35 cellular contexts compared by ENCODE assay signal in the genomic region with DNA sequence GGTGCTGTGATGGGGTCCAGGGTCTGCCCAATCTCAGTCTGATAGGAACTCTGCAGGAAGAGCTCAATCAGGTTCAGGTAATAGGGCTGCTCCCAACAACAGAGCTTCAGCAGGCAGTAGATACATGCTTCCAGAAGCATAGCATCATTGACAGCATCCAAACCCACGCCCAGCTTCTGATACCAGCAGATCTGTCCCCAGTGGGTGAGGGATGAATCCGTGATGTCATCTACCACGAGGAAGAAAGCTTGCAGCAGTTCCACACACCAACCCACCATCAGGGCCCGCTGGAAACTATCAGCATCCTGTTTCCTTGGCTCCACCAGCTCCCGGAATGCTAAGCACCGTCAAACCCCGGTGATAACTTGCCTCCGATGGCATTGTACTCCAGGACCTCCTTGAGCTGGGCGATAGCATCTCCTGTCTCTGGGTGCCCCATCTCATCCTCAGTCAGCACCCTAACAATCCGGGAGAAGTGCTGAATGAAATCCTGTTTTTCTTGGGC. TPM values are rescaled to one million over a fixed set of nuclear protein-coding genes. Genes with fewer than 3 reads are reported as not detected.
"Had no signal": no experiment of that assay in that cellular context is flagged by ENCODE, and none has a peak within 500 bp of the region (broad histone marks: within the 10 kb centered on the region; RNA-seq: fewer than 3 reads in every experiment).

No MANE protein-coding gene starts in this region.

- H3K4me3 ChIP-seq: adrenal gland, body of pancreas, cardiac muscle cell, coronary artery, dorsolateral prefrontal cortex had no signal

- H3K27me3 Mint-ChIP-seq: activated B cell treated with CpG ODN at 0.5 μM for 24 hours; activated CD8-positive, alpha-beta T cell treated with anti-CD3 and anti-CD28 coated beads for 36 hours; activated naive CD4-positive, alpha-beta T cell treated with anti-CD3 and anti-CD28 coated beads, Interleukin-2, amount 50 U/mL, for 24 hours; activated naive CD8-positive, alpha-beta T cell treated with anti-CD3 and anti-CD28 coated beads, Interleukin-2, amount 50 U/mL, for 24 hours; dendritic cell treated with granulocyte-macrophage colony-stimulating factor and Interleukin-4, amounts not matched to agents 40 ng/mL and 50 ng/mL, for 4 days had no signal

- H3K4me1 Mint-ChIP-seq: activated B cell treated with CpG ODN at 0.5 μM for 24 hours; activated naive CD4-positive, alpha-beta T cell treated with anti-CD3 and anti-CD28 coated beads, Interleukin-2, amount 50 U/mL, for 24 hours; activated naive CD8-positive, alpha-beta T cell treated with anti-CD3 and anti-CD28 coated beads for 36 hours; activated naive CD8-positive, alpha-beta T cell treated with anti-CD3 and anti-CD28 coated beads, Interleukin-2, amount 50 U/mL, for 24 hours had no signal

- H3K36me3 Mint-ChIP-seq: activated naive CD4-positive, alpha-beta T cell treated with anti-CD3 and anti-CD28 coated beads, Interleukin-2, amount 50 U/mL, for 24 hours; activated naive CD8-positive, alpha-beta T cell treated with anti-CD3 and anti-CD28 coated beads for 36 hours had no signal

- DNase-seq: activated B cell treated with CpG ODN at 0.5 μM for 24 hours; activated CD4-positive, alpha-beta T cell treated with anti-CD3 and anti-CD28 coated beads for 48 hours; activated CD4-positive, alpha-beta T cell treated with anti-CD3 and anti-CD28 coated beads, Interleukin-2, amount 50 U/mL, for 1 hour; activated CD4-positive, alpha-beta T cell treated with anti-CD3 and anti-CD28 coated beads, Interleukin-2, amount 50 U/mL, for 48 hours; activated CD8-positive, alpha-beta T cell treated with anti-CD3 and anti-CD28 coated beads for 36 hours; activated effector memory CD4-positive, alpha-beta T cell treated with anti-CD3 and anti-CD28 coated beads, Interleukin-2, amount 50 U/mL, for 16 hours; activated naive CD4-positive, alpha-beta T cell treated with anti-CD3 and anti-CD28 coated beads for 36 hours; activated naive CD8-positive, alpha-beta T cell treated with anti-CD3 and anti-CD28 coated beads for 36 hours; activated naive CD8-positive, alpha-beta T cell treated with anti-CD3 and anti-CD28 coated beads, Interleukin-2, amount 50 U/mL, for 24 hours; activated T-cell treated with anti-CD3 and anti-CD28 coated beads, Interleukin-2, amount 50 U/mL, for 1 hour; activated T-cell treated with anti-CD3 and anti-CD28 coated beads, Interleukin-2, amount 50 U/mL, for 48 hours; adrenal gland; amygdala; aorta; body of pancreas; central memory CD4-positive, alpha-beta T cell; cerebellar nuclear complex; dorsolateral prefrontal cortex; effector memory CD4-positive, alpha-beta T cell; endodermal cell; foreskin fibroblast; head of caudate nucleus; T-helper 1 cell; T-helper 17 cell; T1000; WERI-Rb-1 had no signal

- ATAC-seq: activated CD4-positive, CD25-positive, alpha-beta regulatory T cell treated with anti-CD3 and anti-CD28 coated beads, Interleukin-2, amount 50 U/mL, for 24 hours; activated CD8-positive, alpha-beta T cell treated with anti-CD3 and anti-CD28 coated beads for 36 hours; activated naive CD8-positive, alpha-beta T cell treated with anti-CD3 and anti-CD28 coated beads, Interleukin-2, amount 50 U/mL, for 24 hours; body of pancreas; esophagus mucosa; T-helper 17 cell had no signal

- H3K36me3 ChIP-seq: adrenal gland, cardiac muscle cell had no signal

- H3K4me3 Mint-ChIP-seq: activated B cell treated with CpG ODN at 0.5 μM for 24 hours; activated CD8-positive, alpha-beta T cell treated with anti-CD3 and anti-CD28 coated beads for 36 hours; activated naive CD4-positive, alpha-beta T cell treated with anti-CD3 and anti-CD28 coated beads for 36 hours; activated naive CD4-positive, alpha-beta T cell treated with anti-CD3 and anti-CD28 coated beads, Interleukin-2, amount 50 U/mL, for 24 hours; activated naive CD8-positive, alpha-beta T cell treated with anti-CD3 and anti-CD28 coated beads for 36 hours; activated naive CD8-positive, alpha-beta T cell treated with anti-CD3 and anti-CD28 coated beads, Interleukin-2, amount 50 U/mL, for 24 hours; activated T-helper 1 cell treated with anti-CD3 and anti-CD28 coated beads, Interleukin-12 subunit alpha, Interleukin-12 subunit beta, Interleukin-2, Interleukin-4 antibody, amounts not matched to agents 30 ng/mL and 10 ng/mL and 1 ng/mL, durations not matched to agents 14 hours and 24 hours and 36 hours; dendritic cell treated with granulocyte-macrophage colony-stimulating factor and Interleukin-4, amounts not matched to agents 40 ng/mL and 50 ng/mL, for 4 days; endodermal cell; T-helper 17 cell; T-helper 2 cell treated with Interferon-gamma antibody and Interleukin-4, amounts not matched to agents 5 μg/mL and 100 μg/mL, for 36 hours had no signal

- H3K27ac ChIP-seq: adrenal gland, body of pancreas, cardiac muscle cell, coronary artery, dorsolateral prefrontal cortex, WERI-Rb-1 had no signal

- H3K9me3 ChIP-seq: adrenal gland, body of pancreas had no signal

- H3K4me1 ChIP-seq: adrenal gland, body of pancreas had no signal

- H3K27ac Mint-ChIP-seq: activated B cell treated with CpG ODN at 0.5 μM for 24 hours; activated CD8-positive, alpha-beta T cell treated with anti-CD3 and anti-CD28 coated beads for 36 hours; activated naive CD4-positive, alpha-beta T cell treated with anti-CD3 and anti-CD28 coated beads for 36 hours; activated naive CD4-positive, alpha-beta T cell treated with anti-CD3 and anti-CD28 coated beads, Interleukin-2, amount 50 U/mL, for 24 hours; activated naive CD8-positive, alpha-beta T cell treated with anti-CD3 and anti-CD28 coated beads for 36 hours; activated naive CD8-positive, alpha-beta T cell treated with anti-CD3 and anti-CD28 coated beads, Interleukin-2, amount 50 U/mL, for 24 hours; activated T-helper 1 cell treated with anti-CD3 and anti-CD28 coated beads, Interleukin-12 subunit alpha, Interleukin-12 subunit beta, Interleukin-2, Interleukin-4 antibody, amounts not matched to agents 30 ng/mL and 10 ng/mL and 1 ng/mL, durations not matched to agents 14 hours and 24 hours and 36 hours; activated T-helper 2 cell treated with anti-CD3 and anti-CD28 coated beads, Interferon-gamma antibody, Interleukin-2, Interleukin-4, amounts not matched to agents 10 μg/mL and 5 μg/mL and 100 μg/mL, durations not matched to agents 14 hours and 24 hours and 36 hours; dendritic cell treated with granulocyte-macrophage colony-stimulating factor and Interleukin-4, amounts not matched to agents 40 ng/mL and 50 ng/mL, for 4 days; endodermal cell; T-helper 17 cell; T-helper 2 cell treated with Interferon-gamma antibody and Interleukin-4, amounts not matched to agents 5 μg/mL and 100 μg/mL, for 36 hours had no signal

- H3K27me3 ChIP-seq: adrenal gland, body of pancreas, cardiac muscle cell, dorsolateral prefrontal cortex had no signal

- H3K9me3 Mint-ChIP-seq: activated B cell treated with CpG ODN at 0.5 μM for 24 hours; activated CD8-positive, alpha-beta T cell treated with anti-CD3 and anti-CD28 coated beads for 36 hours; activated naive CD4-positive, alpha-beta T cell treated with anti-CD3 and anti-CD28 coated beads for 36 hours; activated naive CD4-positive, alpha-beta T cell treated with anti-CD3 and anti-CD28 coated beads, Interleukin-2, amount 50 U/mL, for 24 hours; activated naive CD8-positive, alpha-beta T cell treated with anti-CD3 and anti-CD28 coated beads for 36 hours; activated naive CD8-positive, alpha-beta T cell treated with anti-CD3 and anti-CD28 coated beads, Interleukin-2, amount 50 U/mL, for 24 hours; activated T-helper 1 cell treated with anti-CD3 and anti-CD28 coated beads, Interleukin-12 subunit alpha, Interleukin-12 subunit beta, Interleukin-2, Interleukin-4 antibody, amounts not matched to agents 30 ng/mL and 10 ng/mL and 1 ng/mL, durations not matched to agents 14 hours and 24 hours and 36 hours; activated T-helper 2 cell treated with anti-CD3 and anti-CD28 coated beads, Interferon-gamma antibody, Interleukin-2, Interleukin-4, amounts not matched to agents 10 μg/mL and 5 μg/mL and 100 μg/mL, durations not matched to agents 14 hours and 24 hours and 36 hours; dendritic cell treated with granulocyte-macrophage colony-stimulating factor and Interleukin-4, amounts not matched to agents 40 ng/mL and 50 ng/mL, for 4 days; endodermal cell; T-helper 2 cell treated with Interferon-gamma antibody and Interleukin-4, amounts not matched to agents 5 μg/mL and 100 μg/mL, for 36 hours had no signal

RNA-seq across cellular contexts. Expression of a gene that starts 14.7 kb away (rescaled TPM):
- total RNA-seq: body of pancreas had no signal
